In the genomic region with DNA sequence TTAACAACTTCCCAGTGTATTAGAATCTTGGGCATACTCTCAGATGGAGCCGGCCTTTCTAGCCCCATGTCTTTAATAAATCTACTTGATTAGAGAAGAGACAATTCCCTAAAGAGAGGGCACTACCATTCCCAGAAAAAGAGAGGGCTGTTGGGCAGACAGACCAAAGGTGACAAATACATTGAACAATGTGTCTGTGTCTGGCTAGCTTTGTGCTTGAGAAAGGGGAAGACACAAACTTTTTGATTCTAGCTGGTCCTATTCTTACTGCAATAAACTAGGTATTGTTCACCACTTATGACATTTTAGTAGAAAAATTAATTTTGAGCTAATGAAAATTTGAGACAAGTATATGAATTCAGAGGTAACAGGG, we compare ENCODE assay signal across 1 cellular context.
TF ChIP-seq lines count a peak whose summit lies in the region.

No MANE protein-coding gene starts in this region.

TF ChIP-seq in GM23338, 12 proteins besides CTCF, POLR2A, EP300 and RAD21 (continued from another document):
- TF ChIP-seq, protein P1, sequence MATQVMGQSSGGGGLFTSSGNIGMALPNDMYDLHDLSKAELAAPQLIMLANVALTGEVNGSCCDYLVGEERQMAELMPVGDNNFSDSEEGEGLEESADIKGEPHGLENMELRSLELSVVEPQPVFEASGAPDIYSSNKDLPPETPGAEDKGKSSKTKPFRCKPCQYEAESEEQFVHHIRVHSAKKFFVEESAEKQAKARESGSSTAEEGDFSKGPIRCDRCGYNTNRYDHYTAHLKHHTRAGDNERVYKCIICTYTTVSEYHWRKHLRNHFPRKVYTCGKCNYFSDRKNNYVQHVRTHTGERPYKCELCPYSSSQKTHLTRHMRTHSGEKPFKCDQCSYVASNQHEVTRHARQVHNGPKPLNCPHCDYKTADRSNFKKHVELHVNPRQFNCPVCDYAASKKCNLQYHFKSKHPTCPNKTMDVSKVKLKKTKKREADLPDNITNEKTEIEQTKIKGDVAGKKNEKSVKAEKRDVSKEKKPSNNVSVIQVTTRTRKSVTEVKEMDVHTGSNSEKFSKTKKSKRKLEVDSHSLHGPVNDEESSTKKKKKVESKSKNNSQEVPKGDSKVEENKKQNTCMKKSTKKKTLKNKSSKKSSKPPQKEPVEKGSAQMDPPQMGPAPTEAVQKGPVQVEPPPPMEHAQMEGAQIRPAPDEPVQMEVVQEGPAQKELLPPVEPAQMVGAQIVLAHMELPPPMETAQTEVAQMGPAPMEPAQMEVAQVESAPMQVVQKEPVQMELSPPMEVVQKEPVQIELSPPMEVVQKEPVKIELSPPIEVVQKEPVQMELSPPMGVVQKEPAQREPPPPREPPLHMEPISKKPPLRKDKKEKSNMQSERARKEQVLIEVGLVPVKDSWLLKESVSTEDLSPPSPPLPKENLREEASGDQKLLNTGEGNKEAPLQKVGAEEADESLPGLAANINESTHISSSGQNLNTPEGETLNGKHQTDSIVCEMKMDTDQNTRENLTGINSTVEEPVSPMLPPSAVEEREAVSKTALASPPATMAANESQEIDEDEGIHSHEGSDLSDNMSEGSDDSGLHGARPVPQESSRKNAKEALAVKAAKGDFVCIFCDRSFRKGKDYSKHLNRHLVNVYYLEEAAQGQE (IDR thresholded peaks at IDR 0.05; ENCODE audit: unreplicated experiment): no peak
- TF ChIP-seq, protein P2, sequence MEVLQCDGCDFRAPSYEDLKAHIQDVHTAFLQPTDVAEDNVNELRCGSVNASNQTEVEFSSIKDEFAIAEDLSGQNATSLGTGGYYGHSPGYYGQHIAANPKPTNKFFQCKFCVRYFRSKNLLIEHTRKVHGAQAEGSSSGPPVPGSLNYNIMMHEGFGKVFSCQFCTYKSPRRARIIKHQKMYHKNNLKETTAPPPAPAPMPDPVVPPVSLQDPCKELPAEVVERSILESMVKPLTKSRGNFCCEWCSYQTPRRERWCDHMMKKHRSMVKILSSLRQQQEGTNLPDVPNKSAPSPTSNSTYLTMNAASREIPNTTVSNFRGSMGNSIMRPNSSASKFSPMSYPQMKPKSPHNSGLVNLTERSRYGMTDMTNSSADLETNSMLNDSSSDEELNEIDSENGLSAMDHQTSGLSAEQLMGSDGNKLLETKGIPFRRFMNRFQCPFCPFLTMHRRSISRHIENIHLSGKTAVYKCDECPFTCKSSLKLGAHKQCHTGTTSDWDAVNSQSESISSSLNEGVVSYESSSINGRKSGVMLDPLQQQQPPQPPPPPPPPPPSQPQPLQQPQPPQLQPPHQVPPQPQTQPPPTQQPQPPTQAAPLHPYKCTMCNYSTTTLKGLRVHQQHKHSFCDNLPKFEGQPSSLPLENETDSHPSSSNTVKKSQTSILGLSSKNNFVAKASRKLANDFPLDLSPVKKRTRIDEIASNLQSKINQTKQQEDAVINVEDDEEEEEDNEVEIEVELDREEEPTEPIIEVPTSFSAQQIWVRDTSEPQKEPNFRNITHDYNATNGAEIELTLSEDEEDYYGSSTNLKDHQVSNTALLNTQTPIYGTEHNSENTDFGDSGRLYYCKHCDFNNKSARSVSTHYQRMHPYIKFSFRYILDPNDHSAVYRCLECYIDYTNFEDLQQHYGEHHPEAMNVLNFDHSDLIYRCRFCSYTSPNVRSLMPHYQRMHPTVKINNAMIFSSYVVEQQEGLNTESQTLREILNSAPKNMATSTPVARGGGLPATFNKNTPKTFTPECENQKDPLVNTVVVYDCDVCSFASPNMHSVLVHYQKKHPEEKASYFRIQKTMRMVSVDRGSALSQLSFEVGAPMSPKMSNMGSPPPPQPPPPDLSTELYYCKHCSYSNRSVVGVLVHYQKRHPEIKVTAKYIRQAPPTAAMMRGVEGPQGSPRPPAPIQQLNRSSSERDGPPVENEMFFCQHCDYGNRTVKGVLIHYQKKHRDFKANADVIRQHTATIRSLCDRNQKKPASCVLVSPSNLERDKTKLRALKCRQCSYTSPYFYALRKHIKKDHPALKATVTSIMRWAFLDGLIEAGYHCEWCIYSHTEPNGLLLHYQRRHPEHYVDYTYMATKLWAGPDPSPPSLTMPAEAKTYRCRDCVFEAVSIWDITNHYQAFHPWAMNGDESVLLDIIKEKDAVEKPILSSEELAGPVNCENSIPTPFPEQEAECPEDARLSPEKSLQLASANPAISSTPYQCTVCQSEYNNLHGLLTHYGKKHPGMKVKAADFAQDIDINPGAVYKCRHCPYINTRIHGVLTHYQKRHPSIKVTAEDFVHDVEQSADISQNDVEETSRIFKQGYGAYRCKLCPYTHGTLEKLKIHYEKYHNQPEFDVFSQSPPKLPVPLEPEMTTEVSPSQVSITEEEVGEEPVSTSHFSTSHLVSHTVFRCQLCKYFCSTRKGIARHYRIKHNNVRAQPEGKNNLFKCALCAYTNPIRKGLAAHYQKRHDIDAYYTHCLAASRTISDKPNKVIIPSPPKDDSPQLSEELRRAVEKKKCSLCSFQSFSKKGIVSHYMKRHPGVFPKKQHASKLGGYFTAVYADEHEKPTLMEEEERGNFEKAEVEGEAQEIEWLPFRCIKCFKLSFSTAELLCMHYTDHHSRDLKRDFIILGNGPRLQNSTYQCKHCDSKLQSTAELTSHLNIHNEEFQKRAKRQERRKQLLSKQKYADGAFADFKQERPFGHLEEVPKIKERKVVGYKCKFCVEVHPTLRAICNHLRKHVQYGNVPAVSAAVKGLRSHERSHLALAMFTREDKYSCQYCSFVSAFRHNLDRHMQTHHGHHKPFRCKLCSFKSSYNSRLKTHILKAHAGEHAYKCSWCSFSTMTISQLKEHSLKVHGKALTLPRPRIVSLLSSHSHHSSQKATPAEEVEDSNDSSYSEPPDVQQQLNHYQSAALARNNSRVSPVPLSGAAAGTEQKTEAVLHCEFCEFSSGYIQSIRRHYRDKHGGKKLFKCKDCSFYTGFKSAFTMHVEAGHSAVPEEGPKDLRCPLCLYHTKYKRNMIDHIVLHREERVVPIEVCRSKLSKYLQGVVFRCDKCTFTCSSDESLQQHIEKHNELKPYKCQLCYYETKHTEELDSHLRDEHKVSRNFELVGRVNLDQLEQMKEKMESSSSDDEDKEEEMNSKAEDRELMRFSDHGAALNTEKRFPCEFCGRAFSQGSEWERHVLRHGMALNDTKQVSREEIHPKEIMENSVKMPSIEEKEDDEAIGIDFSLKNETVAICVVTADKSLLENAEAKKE (CRISPR knock-in tag; IDR thresholded peaks at IDR 0.05): no peak
- TF ChIP-seq CREB1 (CRISPR knock-in tag; IDR thresholded peaks at IDR 0.05; ENCODE audit: low read depth) (no peak), NANOG (IDR thresholded peaks at IDR 0.05; ENCODE audit: borderline replicate concordance) (no peak)
